Comparison of ENCODE assay signal across 1 cellular context in the genomic region with DNA sequence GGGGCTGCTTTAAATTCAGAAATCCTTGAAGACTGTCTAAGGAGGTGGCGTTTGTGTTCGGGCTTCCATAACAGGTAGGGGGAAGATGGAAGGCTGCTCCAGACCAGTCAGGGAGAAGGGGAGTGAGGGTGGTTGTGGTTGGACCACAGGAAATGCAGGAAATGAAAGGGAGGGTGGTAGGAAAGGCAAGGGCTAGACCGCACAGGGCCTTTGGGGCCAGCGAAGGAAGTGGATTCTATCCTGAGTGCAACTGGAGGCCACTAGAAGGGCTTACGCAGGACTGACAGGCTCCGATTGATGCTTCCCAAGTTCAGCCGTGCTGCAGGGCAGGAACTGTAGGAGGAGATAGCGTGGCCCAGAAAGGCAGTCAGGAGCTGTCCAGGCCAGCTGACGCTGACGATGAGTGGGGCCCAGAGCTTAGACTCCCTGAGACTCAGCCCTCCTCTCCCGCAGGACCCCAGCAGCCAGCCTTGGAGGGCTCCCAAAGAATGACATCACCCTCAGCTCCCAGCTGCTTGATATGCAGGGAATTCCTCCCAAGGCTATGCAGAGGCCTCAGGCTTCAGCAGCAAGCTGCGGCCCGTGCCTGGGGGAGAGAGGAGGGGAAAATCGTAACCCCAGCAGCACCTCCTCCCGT.
TF ChIP-seq lines count a peak whose summit lies in the region.

No MANE protein-coding gene starts in this region.

TF ChIP-seq in WTC11, 78 proteins besides CTCF, POLR2A, EP300 and RAD21 (continued from another document):
- TF ChIP-seq, protein P1, sequence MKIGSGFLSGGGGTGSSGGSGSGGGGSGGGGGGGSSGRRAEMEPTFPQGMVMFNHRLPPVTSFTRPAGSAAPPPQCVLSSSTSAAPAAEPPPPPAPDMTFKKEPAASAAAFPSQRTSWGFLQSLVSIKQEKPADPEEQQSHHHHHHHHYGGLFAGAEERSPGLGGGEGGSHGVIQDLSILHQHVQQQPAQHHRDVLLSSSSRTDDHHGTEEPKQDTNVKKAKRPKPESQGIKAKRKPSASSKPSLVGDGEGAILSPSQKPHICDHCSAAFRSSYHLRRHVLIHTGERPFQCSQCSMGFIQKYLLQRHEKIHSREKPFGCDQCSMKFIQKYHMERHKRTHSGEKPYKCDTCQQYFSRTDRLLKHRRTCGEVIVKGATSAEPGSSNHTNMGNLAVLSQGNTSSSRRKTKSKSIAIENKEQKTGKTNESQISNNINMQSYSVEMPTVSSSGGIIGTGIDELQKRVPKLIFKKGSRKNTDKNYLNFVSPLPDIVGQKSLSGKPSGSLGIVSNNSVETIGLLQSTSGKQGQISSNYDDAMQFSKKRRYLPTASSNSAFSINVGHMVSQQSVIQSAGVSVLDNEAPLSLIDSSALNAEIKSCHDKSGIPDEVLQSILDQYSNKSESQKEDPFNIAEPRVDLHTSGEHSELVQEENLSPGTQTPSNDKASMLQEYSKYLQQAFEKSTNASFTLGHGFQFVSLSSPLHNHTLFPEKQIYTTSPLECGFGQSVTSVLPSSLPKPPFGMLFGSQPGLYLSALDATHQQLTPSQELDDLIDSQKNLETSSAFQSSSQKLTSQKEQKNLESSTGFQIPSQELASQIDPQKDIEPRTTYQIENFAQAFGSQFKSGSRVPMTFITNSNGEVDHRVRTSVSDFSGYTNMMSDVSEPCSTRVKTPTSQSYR (CRISPR knock-in tag; IDR thresholded peaks at IDR 0.05): no peak
- TF ChIP-seq, protein P2, sequence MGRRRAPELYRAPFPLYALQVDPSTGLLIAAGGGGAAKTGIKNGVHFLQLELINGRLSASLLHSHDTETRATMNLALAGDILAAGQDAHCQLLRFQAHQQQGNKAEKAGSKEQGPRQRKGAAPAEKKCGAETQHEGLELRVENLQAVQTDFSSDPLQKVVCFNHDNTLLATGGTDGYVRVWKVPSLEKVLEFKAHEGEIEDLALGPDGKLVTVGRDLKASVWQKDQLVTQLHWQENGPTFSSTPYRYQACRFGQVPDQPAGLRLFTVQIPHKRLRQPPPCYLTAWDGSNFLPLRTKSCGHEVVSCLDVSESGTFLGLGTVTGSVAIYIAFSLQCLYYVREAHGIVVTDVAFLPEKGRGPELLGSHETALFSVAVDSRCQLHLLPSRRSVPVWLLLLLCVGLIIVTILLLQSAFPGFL (CRISPR knock-in tag; IDR thresholded peaks at IDR 0.05; ENCODE audit: borderline replicate concordance): no peak
- TF ChIP-seq ATF1 (CRISPR knock-in tag; IDR thresholded peaks at IDR 0.05) (no peak), NR2C2 (CRISPR knock-in tag; IDR thresholded peaks at IDR 0.05) (no peak), FOXK1 (CRISPR knock-in tag; IDR thresholded peaks at IDR 0.05) (no peak)
- TF ChIP-seq, protein P3, sequence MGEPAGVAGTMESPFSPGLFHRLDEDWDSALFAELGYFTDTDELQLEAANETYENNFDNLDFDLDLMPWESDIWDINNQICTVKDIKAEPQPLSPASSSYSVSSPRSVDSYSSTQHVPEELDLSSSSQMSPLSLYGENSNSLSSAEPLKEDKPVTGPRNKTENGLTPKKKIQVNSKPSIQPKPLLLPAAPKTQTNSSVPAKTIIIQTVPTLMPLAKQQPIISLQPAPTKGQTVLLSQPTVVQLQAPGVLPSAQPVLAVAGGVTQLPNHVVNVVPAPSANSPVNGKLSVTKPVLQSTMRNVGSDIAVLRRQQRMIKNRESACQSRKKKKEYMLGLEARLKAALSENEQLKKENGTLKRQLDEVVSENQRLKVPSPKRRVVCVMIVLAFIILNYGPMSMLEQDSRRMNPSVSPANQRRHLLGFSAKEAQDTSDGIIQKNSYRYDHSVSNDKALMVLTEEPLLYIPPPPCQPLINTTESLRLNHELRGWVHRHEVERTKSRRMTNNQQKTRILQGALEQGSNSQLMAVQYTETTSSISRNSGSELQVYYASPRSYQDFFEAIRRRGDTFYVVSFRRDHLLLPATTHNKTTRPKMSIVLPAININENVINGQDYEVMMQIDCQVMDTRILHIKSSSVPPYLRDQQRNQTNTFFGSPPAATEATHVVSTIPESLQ (CRISPR knock-in tag; IDR thresholded peaks at IDR 0.05): no peak
- TF ChIP-seq, protein P4, sequence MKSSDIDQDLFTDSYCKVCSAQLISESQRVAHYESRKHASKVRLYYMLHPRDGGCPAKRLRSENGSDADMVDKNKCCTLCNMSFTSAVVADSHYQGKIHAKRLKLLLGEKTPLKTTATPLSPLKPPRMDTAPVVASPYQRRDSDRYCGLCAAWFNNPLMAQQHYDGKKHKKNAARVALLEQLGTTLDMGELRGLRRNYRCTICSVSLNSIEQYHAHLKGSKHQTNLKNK (CRISPR knock-in tag; IDR thresholded peaks at IDR 0.05): no peak
